In the genomic region with DNA sequence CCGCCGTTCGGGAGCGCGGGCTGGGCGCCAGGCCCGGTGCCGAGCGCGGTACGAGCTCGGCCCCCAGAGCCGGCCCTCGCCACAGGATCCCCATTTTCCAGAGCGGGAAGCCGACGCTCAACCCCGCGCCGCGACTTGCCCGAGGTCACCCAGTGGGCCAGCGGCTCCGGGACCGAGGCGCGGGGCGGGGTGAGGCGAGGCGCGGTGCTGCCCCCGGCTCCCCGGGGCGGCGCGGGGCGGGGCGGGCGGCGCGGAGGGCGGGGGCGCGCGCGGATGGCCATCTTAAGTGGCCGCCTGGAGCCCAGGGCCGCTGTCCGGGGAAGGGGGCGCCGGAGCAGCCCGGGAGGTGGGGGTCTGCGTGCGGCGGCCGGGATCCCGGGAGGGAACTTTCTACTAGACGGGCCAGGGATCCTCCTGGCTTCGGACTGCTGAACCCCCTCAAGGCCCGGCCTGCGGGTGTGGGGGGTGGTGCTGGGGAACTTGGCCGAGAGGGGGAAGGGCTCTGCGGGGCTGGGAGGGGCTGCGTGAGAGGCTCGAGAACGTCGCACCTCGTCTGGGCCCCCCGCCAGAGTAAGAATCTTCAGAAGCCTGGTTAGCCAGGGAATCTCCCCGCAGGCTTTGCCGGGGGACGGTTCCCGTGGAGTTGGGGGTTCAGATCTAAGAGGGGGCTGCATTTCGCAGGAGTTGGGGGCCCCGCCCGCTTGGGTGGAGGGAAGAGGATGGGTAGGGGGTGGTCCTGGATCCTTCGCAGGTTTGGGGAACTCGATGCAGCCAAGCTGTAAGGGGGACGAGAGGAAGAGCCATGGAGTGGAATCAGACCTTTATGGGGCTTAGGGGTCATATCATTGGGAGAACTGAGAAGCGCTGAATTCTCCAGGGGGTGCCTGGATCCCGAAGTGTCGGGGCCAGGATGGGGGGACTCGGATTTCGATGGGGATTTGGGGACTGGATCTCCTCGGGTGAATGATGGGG, we compare ENCODE assay signal across 8 cellular contexts. TPM values are rescaled to one million over a fixed set of nuclear protein-coding genes. Genes with fewer than 3 reads are reported as not detected.
DNase-seq lines count a peak whose midpoint lies in the region; ATAC-seq, FAIRE-seq and TF ChIP-seq lines count a peak whose summit lies in the region.

No MANE protein-coding gene starts in this region.

- H3K4me3 ChIP-seq in endothelial cell of umbilical vein (replicated peaks in 1 of 3; ENCODE audit: insufficient read depth in 1 of 3, low read depth in 1 of 3, low read length in 3 of 3) = peak overlapping the region; percentile 76 to 94 (median 94)

- no peaks in the 10 kb centered on the region for H3K9me3 Mint-ChIP-seq in activated CD8-positive, alpha-beta T cell treated with anti-CD3 and anti-CD28 coated beads for 36 hours
- no peaks in the 10 kb centered on the region for H3K9me3 Mint-ChIP-seq in stimulated activated naive CD8-positive, alpha-beta T cell treated with anti-CD3 and anti-CD28 coated beads, Interleukin-15, Interleukin-2, amounts not matched to agents 100 ng/mL and 50 ng/mL, for 24 hours

- H3K9ac ChIP-seq in endothelial cell of umbilical vein (replicated peaks; ENCODE audit: extremely low read depth, insufficient read depth, low read length) = peak overlapping the region; percentile 82

- peak overlapping the region; percentile 94 for H3K27ac Mint-ChIP-seq in activated CD8-positive, alpha-beta T cell treated with anti-CD3 and anti-CD28 coated beads for 36 hours
- peak overlapping the region; percentile 92 for H3K27ac Mint-ChIP-seq in stimulated activated naive CD8-positive, alpha-beta T cell treated with anti-CD3 and anti-CD28 coated beads, Interleukin-15, Interleukin-2, amounts not matched to agents 100 ng/mL and 50 ng/mL, for 24 hours

- peak overlapping the region; percentile 89 for H2AFZ ChIP-seq in endothelial cell of umbilical vein (ENCODE audit: low read depth, low read length)

- peaks cover 23% of the 10 kb centered on the region for H3K4me1 Mint-ChIP-seq in activated CD8-positive, alpha-beta T cell treated with anti-CD3 and anti-CD28 coated beads for 36 hours (ENCODE audit: low read depth)
- peaks cover 26% of the 10 kb centered on the region for H3K4me1 Mint-ChIP-seq in stimulated activated naive CD8-positive, alpha-beta T cell treated with anti-CD3 and anti-CD28 coated beads, Interleukin-15, Interleukin-2, amounts not matched to agents 100 ng/mL and 50 ng/mL, for 24 hours (ENCODE audit: low read depth)

- H3K27ac ChIP-seq in endothelial cell of umbilical vein (ENCODE audit: insufficient read depth, low read depth, low read length) = peak overlapping the region; percentile 60

- intact Hi-C loops in activated CD8-positive, alpha-beta T cell treated with anti-CD3 and anti-CD28 coated beads for 36 hours (cut with micrococcal nuclease) = no loop called here
- intact Hi-C loops in endothelial cell of umbilical vein (cut with micrococcal nuclease) = loop anchor here (1.0 to 2.0 kb wide), 5 partner anchors 14 to 199 kb away; partner anchors contain the start of gene ANAPC15

- TF ChIP-seq CTCF in activated CD8-positive, alpha-beta T cell treated with anti-CD3 and anti-CD28 coated beads for 36 hours (IDR thresholded peaks at IDR 0.05) = no peak
- TF ChIP-seq CTCF in endothelial cell of umbilical vein (IDR thresholded peaks at IDR 0.05; ENCODE audit: extremely low read depth in 1 of 2, insufficient read depth in 1 of 2, low read depth in 1 of 2, low read length in 2 of 2) = no peak

- no peak for TF ChIP-seq POLR2A in endothelial cell of umbilical vein (IDR thresholded peaks at IDR 0.05; ENCODE audit: low read depth, low read length)

- DNase-seq in NCI-H345 (lab: John Stamatoyannopoulos, UW) (peak; percentile 84), NCI-H345 treated with DMSO at 0.1 percent for 48 hours (lab: John Stamatoyannopoulos, UW; ENCODE audit: unreplicated experiment) (no peak), NCI-H2196 treated with DMSO at 0.1 percent for 48 hours (lab: John Stamatoyannopoulos, UW; ENCODE audit: unreplicated experiment) (peak; percentile 56), endothelial cell of umbilical vein (ENCODE audit: low read depth, low spot score) (peak; percentile 74), mucosa of gallbladder (ENCODE audit: low spot score) (peak; percentile 62)
- peak; percentile 71 for DNase-seq in activated CD8-positive, alpha-beta T cell treated with anti-CD3 and anti-CD28 coated beads for 36 hours

- BruUV-seq in endothelial cell of umbilical vein (replicated peaks; lab: Mats Ljungman, UMichigan) = no TSS peak

- H3K27me3 Mint-ChIP-seq in activated CD8-positive, alpha-beta T cell treated with anti-CD3 and anti-CD28 coated beads for 36 hours = no peaks in the 10 kb centered on the region
- no peaks in the 10 kb centered on the region for H3K27me3 Mint-ChIP-seq in stimulated activated naive CD8-positive, alpha-beta T cell treated with anti-CD3 and anti-CD28 coated beads, Interleukin-15, Interleukin-2, amounts not matched to agents 100 ng/mL and 50 ng/mL, for 24 hours

- peaks cover 2 to 17% of the 10 kb centered on the region in 2 experiments for H3K36me3 ChIP-seq in endothelial cell of umbilical vein (ENCODE audit: control insufficient read depth in 2 of 2, extremely low read depth in 1 of 2, insufficient read depth in 2 of 2, low read length in 2 of 2)

- no peaks in the 10 kb centered on the region for H3K9me3 ChIP-seq in endothelial cell of umbilical vein (replicated peaks; ENCODE audit: control insufficient read depth, insufficient read depth, low read length)

- CTCF ChIA-PET in activated CD8-positive, alpha-beta T cell treated with anti-CD3 and anti-CD28 coated beads for 36 hours (lab: Charles Lee) = interaction anchor here (0.9 to 3.4 kb wide), 4 partner anchors 13 to 296 kb away, joined by 3 to 23 read pairs (median 12); partner anchors contain the start of gene XNDC1N
- CTCF ChIA-PET in endothelial cell of umbilical vein (lab: Charles Lee) = interaction anchor here (0.8 to 3.2 kb wide), 9 partner anchors 12 to 207 kb away, joined by 4 to 17 read pairs (median 6); no protein-coding TSS in a partner anchor

- FAIRE-seq in endothelial cell of umbilical vein (lab: Jason Lieb, UNC) = peak; percentile 12

- POLR2A ChIA-PET in activated CD8-positive, alpha-beta T cell treated with anti-CD3 and anti-CD28 coated beads for 36 hours (lab: Charles Lee) = interaction anchor here (1.0 to 3.3 kb wide), 5 partner anchors 10 to 295 kb away, joined by 3 to 17 read pairs (median 4); partner anchors contain the start of genes RNF121 and XNDC1N
- POLR2A ChIA-PET in endothelial cell of umbilical vein (lab: Charles Lee) = interaction anchor here (1.0 to 1.5 kb wide), 2 partner anchors 111 to 152 kb away, joined by 3 to 5 read pairs; partner anchors contain the start of gene ANAPC15

- H3K4me3 Mint-ChIP-seq in activated CD8-positive, alpha-beta T cell treated with anti-CD3 and anti-CD28 coated beads for 36 hours = peak overlapping the region; percentile 95
- peak overlapping the region; percentile 89 for H3K4me3 Mint-ChIP-seq in stimulated activated naive CD8-positive, alpha-beta T cell treated with anti-CD3 and anti-CD28 coated beads, Interleukin-15, Interleukin-2, amounts not matched to agents 100 ng/mL and 50 ng/mL, for 24 hours

- no peaks in the 10 kb centered on the region for H4K20me1 ChIP-seq in endothelial cell of umbilical vein (replicated peaks; ENCODE audit: control insufficient read depth, extremely low read depth, insufficient read depth, low read length)

- H3K36me3 Mint-ChIP-seq in activated CD8-positive, alpha-beta T cell treated with anti-CD3 and anti-CD28 coated beads for 36 hours (ENCODE audit: low read depth) = no peaks in the 10 kb centered on the region
- H3K36me3 Mint-ChIP-seq in stimulated activated naive CD8-positive, alpha-beta T cell treated with anti-CD3 and anti-CD28 coated beads, Interleukin-15, Interleukin-2, amounts not matched to agents 100 ng/mL and 50 ng/mL, for 24 hours (ENCODE audit: low read depth) = peaks cover 3% of the 10 kb centered on the region

- dilution Hi-C loops in endothelial cell of umbilical vein (cut with MboI; ENCODE audit: extremely low pct_ligation_motif_present, low sequenced_read_pairs) = no loop called here

- H3K4me2 ChIP-seq in endothelial cell of umbilical vein (ENCODE audit: insufficient read depth, low read length) = peak overlapping the region; percentile 89

- H3K27me3 ChIP-seq in endothelial cell of umbilical vein (ENCODE audit: control insufficient read depth in 2 of 2, insufficient read depth in 2 of 2, low read length in 2 of 2) = no peaks in the 10 kb centered on the region

- peaks cover 21% of the 10 kb centered on the region for H3K79me2 ChIP-seq in endothelial cell of umbilical vein (ENCODE audit: control insufficient read depth, insufficient read depth, low read length)

- peaks cover 9% of the 10 kb centered on the region for H3K4me1 ChIP-seq in endothelial cell of umbilical vein (ENCODE audit: control insufficient read depth, extremely low read depth, insufficient read depth, low read length)

- H3K9me1 ChIP-seq in endothelial cell of umbilical vein (replicated peaks; ENCODE audit: control insufficient read depth, extremely low read depth, insufficient read depth, low read length) = no peaks in the 10 kb centered on the region

- ATAC-seq in HG02840 (IDR thresholded peaks at IDR 0.05; ENCODE audit: low FRiP score, unreplicated experiment) = peak; percentile 48
- peak; percentile 60 for ATAC-seq in activated CD8-positive, alpha-beta T cell treated with anti-CD3 and anti-CD28 coated beads for 36 hours

RNA-seq across cellular contexts. Expression of gene INPPL1, which starts 0.7 kb away (rescaled TPM):
- 10 to 100 TPM; 75.9 to 78.4 TPM for total RNA-seq in activated CD8-positive, alpha-beta T cell treated with anti-CD3 and anti-CD28 coated beads for 36 hours
- total RNA-seq in endothelial cell of umbilical vein = 184 and 211 TPM in 2 replicates
- 125 and 153 TPM in 2 replicates for polyA plus RNA-seq in endothelial cell of umbilical vein
- polyA plus RNA-seq in endothelial cell of umbilical vein (2011; cell fraction: cytosol; rRNA removed) = 52.7 and 60.3 TPM in 2 replicates
- polyA plus RNA-seq in endothelial cell of umbilical vein (2011; cell fraction: nucleus; rRNA removed) = 839 and 1,020 TPM in 2 replicates
- 89.2 and 105 TPM in 2 replicates for polyA plus RNA-seq in endothelial cell of umbilical vein (2012)
- 157 and 171 TPM in 2 replicates for polyA minus RNA-seq in endothelial cell of umbilical vein
- polyA minus RNA-seq in endothelial cell of umbilical vein (2011; cell fraction: cytosol; rRNA and poly(A)+ RNA removed) = 121 TPM
- polyA minus RNA-seq in endothelial cell of umbilical vein (2011; cell fraction: nucleus; rRNA and poly(A)+ RNA removed) = 213 and 246 TPM in 2 replicates
- total RNA-seq in mucosa of gallbladder = 225 TPM

RNA-seq across cellular contexts. Expression of gene FOLR2, which starts 7.3 kb away (rescaled TPM):
- total RNA-seq in activated CD8-positive, alpha-beta T cell treated with anti-CD3 and anti-CD28 coated beads for 36 hours = not detected
- total RNA-seq in endothelial cell of umbilical vein (not detected in 2 replicates), mucosa of gallbladder (18.9 TPM)
- not detected in 2 replicates for polyA plus RNA-seq in endothelial cell of umbilical vein
- not detected in 2 replicates for polyA plus RNA-seq in endothelial cell of umbilical vein (2011; cell fraction: cytosol; rRNA removed)
- not detected in 2 replicates for polyA plus RNA-seq in endothelial cell of umbilical vein (2011; cell fraction: nucleus; rRNA removed)
- not detected in 2 replicates for polyA plus RNA-seq in endothelial cell of umbilical vein (2012)
- not detected in 2 replicates for polyA minus RNA-seq in endothelial cell of umbilical vein
- not detected for polyA minus RNA-seq in endothelial cell of umbilical vein (2011; cell fraction: cytosol; rRNA and poly(A)+ RNA removed)
- not detected in 2 replicates for polyA minus RNA-seq in endothelial cell of umbilical vein (2011; cell fraction: nucleus; rRNA and poly(A)+ RNA removed)

RNA-seq across cellular contexts. Expression of gene PHOX2A, which starts 20.1 kb away (rescaled TPM):
- total RNA-seq in activated CD8-positive, alpha-beta T cell treated with anti-CD3 and anti-CD28 coated beads for 36 hours = not detected
- not detected in 2 replicates for total RNA-seq in endothelial cell of umbilical vein
- not detected in 2 replicates for polyA plus RNA-seq in endothelial cell of umbilical vein
- polyA plus RNA-seq in endothelial cell of umbilical vein (2011; cell fraction: cytosol; rRNA removed) = not detected in 2 replicates
- not detected in 2 replicates for polyA plus RNA-seq in endothelial cell of umbilical vein (2011; cell fraction: nucleus; rRNA removed)
- not detected in 2 replicates for polyA plus RNA-seq in endothelial cell of umbilical vein (2012)
- not detected in 2 replicates for polyA minus RNA-seq in endothelial cell of umbilical vein
- polyA minus RNA-seq in endothelial cell of umbilical vein (2011; cell fraction: cytosol; rRNA and poly(A)+ RNA removed) = not detected
- not detected in 2 replicates for polyA minus RNA-seq in endothelial cell of umbilical vein (2011; cell fraction: nucleus; rRNA and poly(A)+ RNA removed)
- 0.14 TPM for total RNA-seq in mucosa of gallbladder

RNA-seq across cellular contexts. Expression of gene FOLR1, which starts 32.0 kb away (rescaled TPM):
- total RNA-seq in activated CD8-positive, alpha-beta T cell treated with anti-CD3 and anti-CD28 coated beads for 36 hours = not detected
- total RNA-seq in endothelial cell of umbilical vein = not detected in 2 replicates
- not detected in 2 replicates for polyA plus RNA-seq in endothelial cell of umbilical vein
- not detected in 2 replicates for polyA plus RNA-seq in endothelial cell of umbilical vein (2011; cell fraction: cytosol; rRNA removed)
- polyA plus RNA-seq in endothelial cell of umbilical vein (2011; cell fraction: nucleus; rRNA removed) = not detected in 2 replicates
- polyA plus RNA-seq in endothelial cell of umbilical vein (2012) = not detected in 2 replicates
- not detected in 2 replicates for polyA minus RNA-seq in endothelial cell of umbilical vein
- polyA minus RNA-seq in endothelial cell of umbilical vein (2011; cell fraction: cytosol; rRNA and poly(A)+ RNA removed) = 83.2 TPM
- 0.48 and 0.63 TPM in 2 replicates for polyA minus RNA-seq in endothelial cell of umbilical vein (2011; cell fraction: nucleus; rRNA and poly(A)+ RNA removed)
- 7.0 TPM for total RNA-seq in mucosa of gallbladder

Comparison
In these comparisons a context has a peak if more than half of its experiments do, and no peak if none do; other contexts are left out.
1. RNA of gene FOLR2, which starts 7.3 kb away (total RNA-seq): 18.9 TPM in mucosa of gallbladder (single experiment); not detected in activated CD8-positive, alpha-beta T cell treated with anti-CD3 and anti-CD28 coated beads for 36 hours and not detected in endothelial cell of umbilical vein; every median in the first group is over 10 times any median in the second.